ENCODE assay signal across 23 cellular contexts in genomic region chr22:49161002-49161850, GRCh38.
"Had no signal": no experiment of that assay in that cellular context is flagged by ENCODE, and none has a peak within 500 bp of the region (broad histone marks: within the 10 kb centered on the region; RNA-seq: fewer than 3 reads in every experiment).

No MANE protein-coding gene starts in this region.

- DNase-seq: KBM-7; NCI-H1092; NCI-H1105 treated with DMSO at 0.1 percent for 48 hours; NCI-H1417 treated with DMSO at 0.1 percent for 48 hours; NCI-H146; NCI-H1694 treated with DMSO at 0.1 percent for 48 hours; NCI-H1930; NCI-H2081; NCI-H2107; NCI-H2171; NCI-H226; NCI-H446; NCI-H510A; NCI-H524 treated with DMSO at 0.1 percent for 48 hours; NCI-H69; NCI-H774; NK-92 treated with Interleukin-12 subunit alpha and Interleukin-12 subunit beta, amount 100 ng/mL, for 24 hours; PC-3; SHP77; SK-N-SH; SW 1271 had no signal

- H3K9ac ChIP-seq: SK-N-SH had no signal

- H3K27ac ChIP-seq: RWPE1 had no signal

- H3K9me3 ChIP-seq: SK-N-SH had no signal

- H3K4me2 ChIP-seq: SK-N-SH had no signal

- ATAC-seq: Panc1, PC-3 had no signal
